In genomic region chr2:229832499-229832898, GRCh38 we compare ENCODE assay signal across 19 cellular contexts.
DNase-seq lines count a peak whose midpoint lies in the region; ATAC-seq lines count a peak whose summit lies in the region.
"Had no signal": no experiment of that assay in that cellular context is flagged by ENCODE, and none has a peak within 500 bp of the region (broad histone marks: within the 10 kb centered on the region; RNA-seq: fewer than 3 reads in every experiment).

No MANE protein-coding gene starts in this region.

- H3K9me3 Mint-ChIP-seq in activated naive CD8-positive, alpha-beta T cell treated with anti-CD3 and anti-CD28 coated beads, Interleukin-2, amount 50 U/mL, for 24 hours, result no peaks in the 10 kb centered on the region
- no peaks in the 10 kb centered on the region for H3K9me3 Mint-ChIP-seq in stimulated activated naive CD8-positive, alpha-beta T cell treated with anti-CD3 and anti-CD28 coated beads, Interleukin-15, amount 100 ng/mL, for 72 hours

- H3K27ac Mint-ChIP-seq in activated naive CD8-positive, alpha-beta T cell treated with anti-CD3 and anti-CD28 coated beads, Interleukin-2, amount 50 U/mL, for 24 hours, result no peak overlapping the region
- no peak overlapping the region for H3K27ac Mint-ChIP-seq in stimulated activated naive CD8-positive, alpha-beta T cell treated with anti-CD3 and anti-CD28 coated beads, Interleukin-15, amount 100 ng/mL, for 72 hours

- H3K9ac ChIP-seq in subcutaneous abdominal adipose tissue (ENCODE audit: low read length in 5 of 5), result peak overlapping the region in 2 of 5 donors; percentile 13 to 40
- H3K9ac ChIP-seq: GM23248 had no signal

- H3K9me3 ChIP-seq in subcutaneous abdominal adipose tissue (ENCODE audit: control insufficient read depth in 5 of 5, low read length in 5 of 5), result no peaks in the 10 kb centered on the region
- H3K9me3 ChIP-seq: prostate gland, tibial artery had no signal

- DNase-seq in Right ventricle myocardium superior, result no peak
- DNase-seq in left ventricle myocardium superior, result no peak
- DNase-seq in activated naive CD8-positive, alpha-beta T cell treated with anti-CD3 and anti-CD28 coated beads, Interleukin-2, amount 50 U/mL, for 24 hours, result no peak
- DNase-seq in SKM-1 treated with dmso at 0.1 percent for 144 hours (lab: John Stamatoyannopoulos, UW; ENCODE audit: unreplicated experiment), result no peak
- no peak for DNase-seq in NCI-H1436 treated with DMSO at 0.1 percent for 48 hours (lab: John Stamatoyannopoulos, UW)
- DNase-seq in stimulated activated naive CD8-positive, alpha-beta T cell treated with anti-CD3 and anti-CD28 coated beads, Interleukin-15, amount 100 ng/mL, for 72 hours, result no peak
- DNase-seq: activated CD4-positive, alpha-beta T cell treated with anti-CD3 and anti-CD28 coated beads, Interleukin-2, amount 50 U/mL, for 4 hours; activated naive CD4-positive, alpha-beta T cell treated with Interleukin-2 at 50 U/mL for 16 hours; caudate nucleus; DMS53; GM23248; NK-92 treated with Interleukin-12 subunit alpha and Interleukin-12 subunit beta, amount 100 ng/mL, for 24 hours; T1000; tibial artery had no signal

- no peak overlapping the region for H3K4me3 Mint-ChIP-seq in activated naive CD8-positive, alpha-beta T cell treated with anti-CD3 and anti-CD28 coated beads, Interleukin-2, amount 50 U/mL, for 24 hours
- no peak overlapping the region for H3K4me3 Mint-ChIP-seq in stimulated activated naive CD8-positive, alpha-beta T cell treated with anti-CD3 and anti-CD28 coated beads, Interleukin-15, amount 100 ng/mL, for 72 hours

- H3K36me3 ChIP-seq in subcutaneous abdominal adipose tissue (ENCODE audit: control insufficient read depth in 5 of 5, insufficient read depth in 5 of 5, low read length in 5 of 5), result peaks cover 20 to 42% (median 33%) of the 10 kb centered on the region in 5 donors
- H3K36me3 ChIP-seq: prostate gland had no signal

- no peaks in the 10 kb centered on the region for H3K27me3 ChIP-seq in subcutaneous abdominal adipose tissue (ENCODE audit: control insufficient read depth in 5 of 5, insufficient read depth in 4 of 5, low read length in 5 of 5)
- H3K27me3 ChIP-seq: tibial artery had no signal

- intact Hi-C loops in Right ventricle myocardium superior (cut with DNase I) (no loop called here), left ventricle myocardium superior (cut with micrococcal nuclease) (no loop called here)

- ATAC-seq in Right ventricle myocardium superior (ENCODE audit: poor library complexity) (peak; percentile 43), left ventricle myocardium superior (no peak), HG02610 (IDR thresholded peaks at IDR 0.05; ENCODE audit: unreplicated experiment) (peak; percentile 85)
- ATAC-seq in activated naive CD8-positive, alpha-beta T cell treated with anti-CD3 and anti-CD28 coated beads, Interleukin-2, amount 50 U/mL, for 24 hours, result peak; percentile 36
- ATAC-seq in stimulated activated naive CD8-positive, alpha-beta T cell treated with anti-CD3 and anti-CD28 coated beads, Interleukin-15, amount 100 ng/mL, for 72 hours, result no peak
- ATAC-seq: Right ventricle myocardium inferior had no signal

- no peaks in the 10 kb centered on the region for H3K27me3 Mint-ChIP-seq in activated naive CD8-positive, alpha-beta T cell treated with anti-CD3 and anti-CD28 coated beads, Interleukin-2, amount 50 U/mL, for 24 hours
- H3K27me3 Mint-ChIP-seq in stimulated activated naive CD8-positive, alpha-beta T cell treated with anti-CD3 and anti-CD28 coated beads, Interleukin-15, amount 100 ng/mL, for 72 hours, result no peaks in the 10 kb centered on the region

- peaks cover 56% of the 10 kb centered on the region for H3K36me3 Mint-ChIP-seq in activated naive CD8-positive, alpha-beta T cell treated with anti-CD3 and anti-CD28 coated beads, Interleukin-2, amount 50 U/mL, for 24 hours (ENCODE audit: low read depth)

- peaks cover 0 to 16% (median 2%) of the 10 kb centered on the region in 5 donors for H3K4me1 ChIP-seq in subcutaneous abdominal adipose tissue (ENCODE audit: control insufficient read depth in 5 of 5, insufficient read depth in 5 of 5, low read length in 5 of 5)

- H3K4me3 ChIP-seq in subcutaneous abdominal adipose tissue (ENCODE audit: low read depth in 1 of 5, low read length in 5 of 5), result no peak overlapping the region
- H3K4me3 ChIP-seq: GM23248, prostate gland, tibial artery had no signal

- H3K27ac ChIP-seq in subcutaneous abdominal adipose tissue (ENCODE audit: low read depth, low read length), result peak overlapping the region; percentile 63
- H3K27ac ChIP-seq: epithelial cell of prostate, GM23248, prostate gland, tibial artery had no signal

- peaks cover 46% of the 10 kb centered on the region for H3K4me1 Mint-ChIP-seq in activated naive CD8-positive, alpha-beta T cell treated with anti-CD3 and anti-CD28 coated beads, Interleukin-2, amount 50 U/mL, for 24 hours
- peaks cover 55% of the 10 kb centered on the region for H3K4me1 Mint-ChIP-seq in stimulated activated naive CD8-positive, alpha-beta T cell treated with anti-CD3 and anti-CD28 coated beads, Interleukin-15, amount 100 ng/mL, for 72 hours

Comparison
In these comparisons a context has a peak if more than half of its experiments do, and no peak if none do; other contexts are left out.
1. ATAC-seq: peak in Right ventricle myocardium superior (single experiment), HG02610 (single experiment) and activated naive CD8-positive, alpha-beta T cell treated with anti-CD3 and anti-CD28 coated beads, Interleukin-2, amount 50 U/mL, for 24 hours (single experiment); none in left ventricle myocardium superior (single experiment) and stimulated activated naive CD8-positive, alpha-beta T cell treated with anti-CD3 and anti-CD28 coated beads, Interleukin-15, amount 100 ng/mL, for 72 hours (single experiment).